14 cellular contexts compared by ENCODE assay signal in the genomic region with DNA sequence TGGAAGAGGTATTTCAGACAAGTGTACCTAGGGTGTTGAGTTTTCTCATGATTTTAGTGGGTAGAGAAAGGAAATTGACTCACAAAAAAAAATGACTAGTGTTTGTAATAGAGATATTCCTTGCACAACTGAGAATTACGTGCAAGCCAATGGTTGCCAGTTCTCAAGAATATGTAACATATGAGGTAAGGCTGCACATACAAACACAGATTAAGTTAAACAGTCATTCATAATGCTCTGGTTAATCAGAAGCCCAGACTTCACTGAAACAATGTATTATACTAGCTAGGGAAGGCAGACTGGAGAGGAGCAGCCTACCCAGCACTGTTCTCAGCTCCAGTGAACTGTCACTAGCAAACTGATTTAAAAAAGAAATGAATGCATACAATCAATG.
DNase-seq lines count a peak whose midpoint lies in the region; ATAC-seq and TF ChIP-seq lines count a peak whose summit lies in the region.
"Had no signal": no experiment of that assay in that cellular context is flagged by ENCODE, and none has a peak within 500 bp of the region (broad histone marks: within the 10 kb centered on the region; RNA-seq: fewer than 3 reads in every experiment).

No MANE protein-coding gene starts in this region.

- H3K4me3 Mint-ChIP-seq in progenitor cell of endocrine pancreas (ENCODE audit: low read depth) = no peak overlapping the region
- H3K4me3 Mint-ChIP-seq: activated CD4-positive, alpha-beta T cell treated with anti-CD3 and anti-CD28 coated beads for 36 hours; activated naive CD8-positive, alpha-beta T cell had no signal

- no peaks in the 10 kb centered on the region for H3K27me3 Mint-ChIP-seq in progenitor cell of endocrine pancreas
- H3K27me3 Mint-ChIP-seq: activated CD4-positive, alpha-beta T cell treated with anti-CD3 and anti-CD28 coated beads for 36 hours; activated naive CD8-positive, alpha-beta T cell had no signal

- H3K4me1 Mint-ChIP-seq in progenitor cell of endocrine pancreas (ENCODE audit: low read depth) = peaks cover 24% of the 10 kb centered on the region

- H3K36me3 Mint-ChIP-seq in progenitor cell of endocrine pancreas (ENCODE audit: insufficient read depth) = no peaks in the 10 kb centered on the region
- H3K36me3 Mint-ChIP-seq: activated naive CD8-positive, alpha-beta T cell had no signal

- DNase-seq in cardiac fibroblast (ENCODE audit: low read depth in 2 of 2) (peak; percentile 35 to 73), progenitor cell of endocrine pancreas (ENCODE audit: low spot score, unreplicated experiment) (no peak), globus pallidus (ENCODE audit: low spot score) (no peak), NCI-H524 treated with DMSO at 0.1 percent for 48 hours (lab: John Stamatoyannopoulos, UW) (no peak), NCI-H1436 (lab: John Stamatoyannopoulos, UW) (no peak), DMS 273 (lab: John Stamatoyannopoulos, UW; ENCODE audit: unreplicated experiment) (no peak)
- DNase-seq: activated CD4-positive, alpha-beta T cell treated with anti-CD3 and anti-CD28 coated beads for 36 hours; DMS79; NCI-H2029 treated with DMSO at 0.1 percent for 48 hours; psoas muscle had no signal

- TF ChIP-seq CTCF in cardiac fibroblast (IDR thresholded peaks at IDR 0.05; ENCODE audit: low read depth, low read length) (no peak), progenitor cell of endocrine pancreas (IDR thresholded peaks at IDR 0.05; ENCODE audit: unreplicated experiment) (no peak)

- H3K9me3 Mint-ChIP-seq in progenitor cell of endocrine pancreas (ENCODE audit: low read depth) = no peaks in the 10 kb centered on the region

- peak overlapping the region; percentile 51 for H3K27ac Mint-ChIP-seq in progenitor cell of endocrine pancreas
- H3K27ac Mint-ChIP-seq: activated CD4-positive, alpha-beta T cell treated with anti-CD3 and anti-CD28 coated beads for 36 hours; activated naive CD8-positive, alpha-beta T cell had no signal

- no peak overlapping the region for H3K4me3 ChIP-seq in cardiac fibroblast (replicated peaks in 1 of 2; ENCODE audit: low read depth in 2 of 2, low read length in 2 of 2)
- H3K4me3 ChIP-seq: psoas muscle had no signal

- ATAC-seq in GM19395 (IDR thresholded peaks at IDR 0.05; ENCODE audit: unreplicated experiment) = peak; percentile 72
- peak; percentile 76 for ATAC-seq in HG03097 (IDR thresholded peaks at IDR 0.05; ENCODE audit: low FRiP score, unreplicated experiment)
- ATAC-seq: activated CD4-positive, alpha-beta T cell treated with anti-CD3 and anti-CD28 coated beads for 36 hours; left lobe of liver; psoas muscle had no signal

Comparison
In these comparisons a context has a peak if more than half of its experiments do, and no peak if none do; other contexts are left out.
1. DNase-seq: peak in cardiac fibroblast (2 of 2); none in progenitor cell of endocrine pancreas (single experiment), globus pallidus (single experiment), NCI-H524 treated with DMSO at 0.1 percent for 48 hours (single experiment), NCI-H1436 (single experiment) and DMS 273 (single experiment).